8 cellular contexts compared by ENCODE assay signal in the genomic region with DNA sequence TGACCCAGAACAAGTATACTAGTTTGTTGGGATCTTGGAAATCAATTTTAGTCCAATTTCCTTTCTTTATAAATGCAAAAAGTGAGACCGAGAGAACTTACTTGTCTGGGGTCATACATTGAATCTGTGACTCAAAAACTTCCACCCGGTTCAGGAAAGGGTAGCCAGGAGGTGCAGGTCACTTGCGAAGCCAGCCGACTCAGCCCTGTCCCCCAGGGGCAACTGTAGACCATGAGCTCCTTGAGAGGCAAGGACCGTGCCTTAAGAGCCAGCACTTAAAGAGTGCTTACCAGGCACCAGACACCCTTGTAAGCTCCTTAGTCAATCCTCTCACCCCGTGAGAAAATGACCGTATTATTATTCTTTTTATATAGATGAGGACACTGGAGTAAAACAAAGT. TPM values are rescaled to one million over a fixed set of nuclear protein-coding genes. Genes with fewer than 3 reads are reported as not detected.
DNase-seq lines count a peak whose midpoint lies in the region; ATAC-seq and TF ChIP-seq lines count a peak whose summit lies in the region.

No MANE protein-coding gene starts in this region.

- no peaks in the 10 kb centered on the region for H3K36me3 Mint-ChIP-seq in progenitor cell of endocrine pancreas (ENCODE audit: insufficient read depth)

- H3K4me1 Mint-ChIP-seq in progenitor cell of endocrine pancreas (ENCODE audit: low read depth) = peaks cover 13% of the 10 kb centered on the region

- H3K9me3 Mint-ChIP-seq in progenitor cell of endocrine pancreas (ENCODE audit: low read depth) = no peaks in the 10 kb centered on the region

- H3K27ac ChIP-seq in Peyer's patch (peak overlapping the region; percentile 81 to 96 (median 88)), esophagus (ENCODE audit: low read depth in 2 of 2, low read length in 1 of 2) (peak overlapping the region; percentile 52 to 95), aorta (ENCODE audit: low read depth in 1 of 2, low read length in 2 of 2) (peak overlapping the region in 1 of 2 donors; percentile 58)

- peaks cover under 1% of the 10 kb centered on the region; the same call in 1 of the 2 replicates for H3K36me3 ChIP-seq in GM06990 (ENCODE audit: control insufficient read depth, insufficient read depth, low read length)
- H3K36me3 ChIP-seq in Peyer's patch = no peaks in the 10 kb centered on the region
- H3K36me3 ChIP-seq in esophagus (ENCODE audit: control insufficient read depth in 2 of 2, insufficient read depth in 2 of 2, low read length in 1 of 2) = no peaks in the 10 kb centered on the region
- no peaks in the 10 kb centered on the region for H3K36me3 ChIP-seq in aorta (ENCODE audit: control insufficient read depth in 1 of 2, insufficient read depth in 2 of 2, low read length in 1 of 2)

- TF ChIP-seq CTCF in GM06990 (IDR thresholded peaks at IDR 0.05; ENCODE audit: insufficient read depth, low read length, poor library complexity, severe bottlenecking) = no peak
- no peak for TF ChIP-seq CTCF in Peyer's patch (IDR thresholded peaks at IDR 0.05)
- no peak for TF ChIP-seq CTCF in progenitor cell of endocrine pancreas (IDR thresholded peaks at IDR 0.05; ENCODE audit: unreplicated experiment)

- H3K4me1 ChIP-seq in Peyer's patch = peaks cover 0 to 13% (median 0%) of the 10 kb centered on the region in 4 donors
- H3K4me1 ChIP-seq in esophagus (ENCODE audit: control insufficient read depth in 2 of 2, insufficient read depth in 2 of 2, low read length in 1 of 2) = peaks cover 0 to 2% of the 10 kb centered on the region in 2 donors
- no peaks in the 10 kb centered on the region for H3K4me1 ChIP-seq in aorta (ENCODE audit: control insufficient read depth in 1 of 2, insufficient read depth in 2 of 2, low read length in 2 of 2)

- no peak for TF ChIP-seq POLR2A in Peyer's patch (IDR thresholded peaks at IDR 0.05)

- intact Hi-C loops in aorta (cut with DNase I) = no loop called here

- H3K9me3 ChIP-seq in Peyer's patch (no peaks in the 10 kb centered on the region), esophagus (ENCODE audit: control insufficient read depth in 2 of 2, insufficient read depth in 1 of 2, low read depth in 1 of 2, low read length in 1 of 2) (no peaks in the 10 kb centered on the region), aorta (ENCODE audit: control insufficient read depth, low read length) (no peaks in the 10 kb centered on the region)

- H3K27me3 ChIP-seq in GM06990 (replicated peaks; ENCODE audit: control insufficient read depth, insufficient read depth, low read length) = no peaks in the 10 kb centered on the region
- H3K27me3 ChIP-seq in Peyer's patch = no peaks in the 10 kb centered on the region
- no peaks in the 10 kb centered on the region for H3K27me3 ChIP-seq in esophagus (ENCODE audit: control insufficient read depth in 1 of 2, insufficient read depth in 2 of 2, low read length in 2 of 2)
- no peaks in the 10 kb centered on the region for H3K27me3 ChIP-seq in aorta (ENCODE audit: control insufficient read depth in 1 of 2, insufficient read depth in 2 of 2, low read length in 1 of 2)

- peak overlapping the region; percentile 96 for H3K27ac Mint-ChIP-seq in progenitor cell of endocrine pancreas

- ATAC-seq in aorta (ENCODE audit: low FRiP score) = no peak

- H3K27me3 Mint-ChIP-seq in progenitor cell of endocrine pancreas = peaks cover 26% of the 10 kb centered on the region

- 82 to 85% methylated on average over 7 of the region's 7 CpGs for WGBS in esophagus, 2 donors
- 85 to 86% methylated on average over 7 of the region's 7 CpGs for WGBS in aorta, 2 donors

- peak overlapping the region; percentile 81 for H3K4me3 Mint-ChIP-seq in progenitor cell of endocrine pancreas (ENCODE audit: low read depth)

- DNase-seq in GM06990 (ENCODE audit: extremely low read depth, insufficient read length) (no peak), Peyer's patch (no peak), progenitor cell of endocrine pancreas (ENCODE audit: low spot score, unreplicated experiment) (no peak), C1 segment of cervical spinal cord (lab: John Stamatoyannopoulos, UW) (no peak), NCI-H1105 (lab: John Stamatoyannopoulos, UW) (no peak), aorta (no peak), AG20443 (ENCODE audit: low spot score) (no peak)

- H3K4me3 ChIP-seq in GM06990 (replicated peaks; ENCODE audit: low read depth, low read length) = peak overlapping the region; percentile 89
- H3K4me3 ChIP-seq in Peyer's patch = peak overlapping the region; percentile 63 to 86 (median 70)
- peak overlapping the region; percentile 61 to 82 for H3K4me3 ChIP-seq in esophagus (ENCODE audit: low read depth in 1 of 2, low read length in 2 of 2)
- no peak overlapping the region for H3K4me3 ChIP-seq in aorta (ENCODE audit: low read length in 2 of 2)

RNA-seq across cellular contexts. Expression of a gene that starts 0.5 kb away (rescaled TPM):
- total RNA-seq in Peyer's patch (1 to 10 TPM; 2.3 to 5.2 (median 3.1) TPM), progenitor cell of endocrine pancreas (6.1 and 7.3 TPM in 2 replicates), aorta (1 to 10 TPM; 3.5 to 5.0 TPM)
- polyA plus RNA-seq in esophagus (1 to 10 TPM; 2.3 to 2.6 TPM), aorta (1 to 10 TPM; 1.5 to 1.6 TPM)

RNA-seq across cellular contexts. Expression of a gene that starts 15.2 kb away (rescaled TPM):
- total RNA-seq in Peyer's patch (10 to 100 TPM in 1 of 4 donors, 1 to 10 TPM in 3; 3.3 to 16.5 (median 7.5) TPM), progenitor cell of endocrine pancreas (33.4 and 34.5 TPM in 2 replicates), aorta (10 to 100 TPM; 22.2 to 38.7 TPM)
- polyA plus RNA-seq in esophagus (1 to 10 TPM; 3.1 to 8.4 TPM), aorta (10 to 100 TPM in 1 of 2 donors, 1 to 10 TPM in 1; 3.5 to 14.8 TPM)

Comparison
In these comparisons a context has a peak if more than half of its experiments do, and no peak if none do; other contexts are left out.
1. H3K4me3 ChIP-seq: peak in GM06990 (single experiment), Peyer's patch (4 of 4) and esophagus (2 of 2); none in aorta (0 of 2).